Comparison of ENCODE assay signal across 9 cellular contexts in the genomic region with DNA sequence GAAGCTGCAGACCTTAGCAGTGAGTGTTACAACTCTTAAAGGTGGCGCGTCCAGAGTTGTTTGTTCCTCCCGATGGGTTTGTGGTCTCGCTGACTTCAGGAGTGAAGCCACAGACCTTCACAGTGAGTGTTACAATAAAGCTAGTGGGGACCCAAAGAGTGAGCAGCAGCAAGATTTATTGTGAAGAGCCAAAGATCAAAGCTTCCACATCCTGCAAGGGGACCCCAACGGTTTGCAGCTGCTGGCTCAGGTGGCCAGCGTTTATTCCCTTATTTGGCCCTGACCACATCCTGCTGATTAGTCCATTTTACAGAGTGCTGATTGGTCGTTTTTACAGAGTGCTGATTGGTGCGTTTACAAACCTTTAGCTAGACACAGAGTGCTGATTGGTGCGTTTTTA. TPM values are rescaled to one million over a fixed set of nuclear protein-coding genes. Genes with fewer than 3 reads are reported as not detected.
DNase-seq lines count a peak whose midpoint lies in the region; ATAC-seq and TF ChIP-seq lines count a peak whose summit lies in the region.
"Not testable (repeated sequence)": the region's sequence is repeated elsewhere in the genome, so short reads cannot be mapped to it uniquely, and the experiment has no call there.
"Had no signal": no experiment of that assay in that cellular context is flagged by ENCODE, and none has a peak within 500 bp of the region (broad histone marks: within the 10 kb centered on the region; RNA-seq: fewer than 3 reads in every experiment).

No MANE protein-coding gene starts in this region.

- peaks cover 21% of the 10 kb centered on the region for H3K4me1 ChIP-seq in CD4-positive, alpha-beta memory T cell (ENCODE audit: insufficient read depth, low read length)

- H3K36me3 Mint-ChIP-seq in CD4-positive, alpha-beta memory T cell; activated CD4-positive, alpha-beta T cell treated with anti-CD3 and anti-CD28 coated beads for 36 hours (ENCODE audit: low read depth); activated naive CD4-positive, alpha-beta T cell treated with anti-CD3 and anti-CD28 coated beads for 36 hours (ENCODE audit: low read depth): not testable (repeated sequence)

- peak overlapping the region in 7 of 8 donors; percentile 0 to 75 (median 64) for H3K4me3 Mint-ChIP-seq in CD4-positive, alpha-beta memory T cell
- H3K4me3 Mint-ChIP-seq in activated CD4-positive, alpha-beta T cell treated with anti-CD3 and anti-CD28 coated beads for 36 hours; activated naive CD4-positive, alpha-beta T cell treated with anti-CD3 and anti-CD28 coated beads for 36 hours: not testable (repeated sequence)
- H3K4me3 Mint-ChIP-seq in stimulated activated naive CD8-positive, alpha-beta T cell treated with anti-CD3 and anti-CD28 coated beads, Interleukin-15, amount 100 ng/mL, for 72 hours, result peak overlapping the region; percentile 3 to 61

- CTCF ChIA-PET in CD4-positive, alpha-beta memory T cell (lab: Charles Lee; ENCODE audit: partially characterized antibody), result interaction anchor here (0.7 to 1.1 kb wide), 3 partner anchors 13 to 97 kb away, joined by 3 read pairs; no protein-coding TSS in a partner anchor
- CTCF ChIA-PET in activated CD4-positive, alpha-beta T cell treated with anti-CD3 and anti-CD28 coated beads for 36 hours (lab: Charles Lee), result interaction anchor here (0.7 to 1.2 kb wide), 2 partner anchors 9 to 97 kb away, joined by 3 to 7 read pairs; no protein-coding TSS in a partner anchor
- CTCF ChIA-PET in activated naive CD4-positive, alpha-beta T cell treated with anti-CD3 and anti-CD28 coated beads for 36 hours (lab: Charles Lee), result not testable (repeated sequence)

- peak; percentile 39 for ATAC-seq in activated CD4-positive, alpha-beta T cell treated with anti-CD3 and anti-CD28 coated beads for 36 hours
- ATAC-seq in stimulated activated naive CD8-positive, alpha-beta T cell treated with anti-CD3 and anti-CD28 coated beads, Interleukin-15, amount 100 ng/mL, for 72 hours, result peak; percentile 93

- H3K27ac Mint-ChIP-seq in CD4-positive, alpha-beta memory T cell, result peak overlapping the region; percentile 58 to 94 (median 77)
- H3K27ac Mint-ChIP-seq in activated CD4-positive, alpha-beta T cell treated with anti-CD3 and anti-CD28 coated beads for 36 hours; activated naive CD4-positive, alpha-beta T cell treated with anti-CD3 and anti-CD28 coated beads for 36 hours: not testable (repeated sequence)
- peak overlapping the region; percentile 85 to 87 for H3K27ac Mint-ChIP-seq in stimulated activated naive CD8-positive, alpha-beta T cell treated with anti-CD3 and anti-CD28 coated beads, Interleukin-15, amount 100 ng/mL, for 72 hours

- H3K27me3 Mint-ChIP-seq in CD4-positive, alpha-beta memory T cell; activated CD4-positive, alpha-beta T cell treated with anti-CD3 and anti-CD28 coated beads for 36 hours; activated naive CD4-positive, alpha-beta T cell treated with anti-CD3 and anti-CD28 coated beads for 36 hours (ENCODE audit: low read depth); stimulated activated naive CD8-positive, alpha-beta T cell treated with anti-CD3 and anti-CD28 coated beads, Interleukin-15, amount 100 ng/mL, for 72 hours: not testable (repeated sequence)

- H3K4me3 ChIP-seq in CD4-positive, alpha-beta memory T cell (ENCODE audit: low read length in 2 of 2); NB4 (ENCODE audit: low read depth, low read length): not testable (repeated sequence)

- DNase-seq in CD4-positive, alpha-beta memory T cell, result peak; percentile 53 to 78 (median 59)
- DNase-seq in NB4 (ENCODE audit: low read depth) (peak; percentile 26), activated T-cell treated with anti-CD3 and anti-CD28 coated beads for 24 hours (ENCODE audit: low read depth) (peak; percentile 1)
- DNase-seq in activated CD4-positive, alpha-beta T cell treated with anti-CD3 and anti-CD28 coated beads for 36 hours, result peak; percentile 13
- DNase-seq in activated naive CD4-positive, alpha-beta T cell treated with anti-CD3 and anti-CD28 coated beads for 36 hours, result peak; percentile 22
- DNase-seq in effector CD8-positive, alpha-beta T cell (lab: John Stamatoyannopoulos, UW), result peak; percentile 10
- DNase-seq in stimulated activated CD4-positive, alpha-beta T cell treated with anti-CD3 and anti-CD28 coated beads, Interleukin-4, amount 100 ng/mL, for 24 hours, result peak; percentile 5
- peak; percentile 25 to 68 for DNase-seq in stimulated activated naive CD8-positive, alpha-beta T cell treated with anti-CD3 and anti-CD28 coated beads, Interleukin-15, amount 100 ng/mL, for 72 hours

- H3K9me3 ChIP-seq in CD4-positive, alpha-beta memory T cell (ENCODE audit: control insufficient read depth in 1 of 2, low read length in 2 of 2), result not testable (repeated sequence)

- peaks cover 6 to 29% (median 25%) of the 10 kb centered on the region in 4 donors for H3K4me1 Mint-ChIP-seq in CD4-positive, alpha-beta memory T cell
- H3K4me1 Mint-ChIP-seq in activated CD4-positive, alpha-beta T cell treated with anti-CD3 and anti-CD28 coated beads for 36 hours, result peaks cover 22% of the 10 kb centered on the region
- peaks cover 30% of the 10 kb centered on the region for H3K4me1 Mint-ChIP-seq in activated naive CD4-positive, alpha-beta T cell treated with anti-CD3 and anti-CD28 coated beads for 36 hours (ENCODE audit: low read depth)
- H3K4me1 Mint-ChIP-seq in stimulated activated naive CD8-positive, alpha-beta T cell treated with anti-CD3 and anti-CD28 coated beads, Interleukin-15, amount 100 ng/mL, for 72 hours, result peaks cover 21% of the 10 kb centered on the region

- H3K27me3 ChIP-seq in CD4-positive, alpha-beta memory T cell (ENCODE audit: insufficient read depth, low read length), result not testable (repeated sequence)

- POLR2A ChIA-PET in CD4-positive, alpha-beta memory T cell (lab: Charles Lee; ENCODE audit: partially characterized antibody), result interaction anchor here (0.6 to 2.5 kb wide), 8 partner anchors 13 to 114 kb away, joined by 3 to 15 read pairs (median 8); partner anchors contain the start of genes NSG1 and TMEM128
- POLR2A ChIA-PET in activated CD4-positive, alpha-beta T cell treated with anti-CD3 and anti-CD28 coated beads for 36 hours (lab: Charles Lee), result not testable (repeated sequence)

- TF ChIP-seq CTCF in NB4 (IDR thresholded peaks at IDR 0.05; ENCODE audit: low read depth, low read length), result not testable (repeated sequence)

- TF ChIP-seq POLR2A in NB4 (IDR thresholded peaks at IDR 0.05; ENCODE audit: extremely low read depth, insufficient read length), result not testable (repeated sequence)

- intact Hi-C loops in CD4-positive, alpha-beta memory T cell (cut with micrococcal nuclease), result loop anchor here (1.0 kb wide), 1 partner anchor 38 kb away; no protein-coding TSS in a partner anchor
- intact Hi-C loops in activated CD4-positive, alpha-beta T cell treated with anti-CD3 and anti-CD28 coated beads for 36 hours (cut with DNase I, micrococcal nuclease); activated naive CD4-positive, alpha-beta T cell treated with anti-CD3 and anti-CD28 coated beads for 36 hours (cut with micrococcal nuclease): not testable (repeated sequence)

- peaks cover 0 to 20% (median 8%) of the 10 kb centered on the region in 8 donors for H3K9me3 Mint-ChIP-seq in CD4-positive, alpha-beta memory T cell
- H3K9me3 Mint-ChIP-seq in activated CD4-positive, alpha-beta T cell treated with anti-CD3 and anti-CD28 coated beads for 36 hours (ENCODE audit: low read depth); activated naive CD4-positive, alpha-beta T cell treated with anti-CD3 and anti-CD28 coated beads for 36 hours; stimulated activated naive CD8-positive, alpha-beta T cell treated with anti-CD3 and anti-CD28 coated beads, Interleukin-15, amount 100 ng/mL, for 72 hours: not testable (repeated sequence)

- H3K36me3 ChIP-seq in CD4-positive, alpha-beta memory T cell (ENCODE audit: insufficient read depth, low read length), result not testable (repeated sequence)

- H3K27ac ChIP-seq in CD4-positive, alpha-beta memory T cell (ENCODE audit: low read depth, low read length), result not testable (repeated sequence)

RNA-seq across cellular contexts. Expression of gene NSG1, which starts 38.3 kb away (rescaled TPM):
- 10 to 100 TPM; 74.9 to 75.1 TPM for total RNA-seq in CD4-positive, alpha-beta memory T cell
- 10 to 100 TPM; 48.8 to 82.6 TPM for polyA plus RNA-seq in CD4-positive, alpha-beta memory T cell
- 1 to 10 TPM; 4.1 to 5.3 TPM for total RNA-seq in activated CD4-positive, alpha-beta T cell treated with anti-CD3 and anti-CD28 coated beads for 36 hours
- total RNA-seq in activated naive CD4-positive, alpha-beta T cell treated with anti-CD3 and anti-CD28 coated beads for 36 hours, result 1 to 10 TPM; 1.9 to 2.1 TPM
- total RNA-seq: PC-3 had no signal

RNA-seq across cellular contexts. Expression of gene ZBTB49, which starts 58.5 kb away (rescaled TPM):
- total RNA-seq in CD4-positive, alpha-beta memory T cell, result 10 to 100 TPM; 18.5 to 20.0 TPM
- polyA plus RNA-seq in CD4-positive, alpha-beta memory T cell, result 1 to 10 TPM; 5.3 to 6.0 TPM
- 1 to 10 TPM; 3.3 to 3.8 TPM for total RNA-seq in activated CD4-positive, alpha-beta T cell treated with anti-CD3 and anti-CD28 coated beads for 36 hours
- total RNA-seq in activated naive CD4-positive, alpha-beta T cell treated with anti-CD3 and anti-CD28 coated beads for 36 hours, result 1 to 10 TPM; 4.2 to 4.5 TPM

RNA-seq across cellular contexts. Expression of gene LYAR, which starts 58.6 kb away (rescaled TPM):
- 10 to 100 TPM; 74.5 to 79.8 TPM for total RNA-seq in CD4-positive, alpha-beta memory T cell
- 10 to 100 TPM; 59.1 to 66.5 TPM for polyA plus RNA-seq in CD4-positive, alpha-beta memory T cell
- total RNA-seq in activated CD4-positive, alpha-beta T cell treated with anti-CD3 and anti-CD28 coated beads for 36 hours, result 10 to 100 TPM; 65.6 to 74.3 TPM
- 10 to 100 TPM; 42.3 to 42.4 TPM for total RNA-seq in activated naive CD4-positive, alpha-beta T cell treated with anti-CD3 and anti-CD28 coated beads for 36 hours

Comparison
In these comparisons a context has a peak if more than half of its experiments do, and no peak if none do; other contexts are left out.
1. DNase-seq: peak in every context shown above with its lines; median percentile 59 in CD4-positive, alpha-beta memory T cell; 46 in stimulated activated naive CD8-positive, alpha-beta T cell treated with anti-CD3 and anti-CD28 coated beads, Interleukin-15, amount 100 ng/mL, for 72 hours; 26 in NB4; 22 in activated naive CD4-positive, alpha-beta T cell treated with anti-CD3 and anti-CD28 coated beads for 36 hours; 13 in activated CD4-positive, alpha-beta T cell treated with anti-CD3 and anti-CD28 coated beads for 36 hours; 10 in effector CD8-positive, alpha-beta T cell; 5 in stimulated activated CD4-positive, alpha-beta T cell treated with anti-CD3 and anti-CD28 coated beads, Interleukin-4, amount 100 ng/mL, for 24 hours; 1 in activated T-cell treated with anti-CD3 and anti-CD28 coated beads for 24 hours.
2. RNA of gene NSG1, which starts 38.3 kb away (total RNA-seq): 74.9 to 75.1 TPM in CD4-positive, alpha-beta memory T cell; 4.1 to 5.3 TPM in activated CD4-positive, alpha-beta T cell treated with anti-CD3 and anti-CD28 coated beads for 36 hours and 1.9 to 2.1 TPM in activated naive CD4-positive, alpha-beta T cell treated with anti-CD3 and anti-CD28 coated beads for 36 hours; every median in the first group is over 10 times any median in the second.